Comparison of ENCODE assay signal across 20 cellular contexts in genomic region chr2:8616084-8616419, GRCh38.
"Had no signal": no experiment of that assay in that cellular context is flagged by ENCODE, and none has a peak within 500 bp of the region (broad histone marks: within the 10 kb centered on the region; RNA-seq: fewer than 3 reads in every experiment).

No MANE protein-coding gene starts in this region.

- ATAC-seq: PC-3, T-helper 17 cell had no signal

- DNase-seq: activated CD4-positive, alpha-beta memory T cell treated with anti-CD3 and anti-CD28 coated beads for 36 hours; activated CD4-positive, alpha-beta T cell treated with anti-CD3 and anti-CD28 coated beads, Interleukin-2, amount 10 ng/mL, durations not matched to agents 7 days and 5 days; activated CD4-positive, CD25-positive, alpha-beta regulatory T cell; activated CD8-positive, alpha-beta memory T cell treated with anti-CD3 and anti-CD28 coated beads for 24 hours; activated gamma-delta T cell; activated naive CD4-positive, alpha-beta T cell treated with anti-CD3 and anti-CD28 coated beads for 36 hours; brain microvascular endothelial cell; caudate nucleus; Kasumi-1; KBM-7; NCI-H1105 treated with DMSO at 0.1 percent for 48 hours; NCI-H1436 treated with DMSO at 0.1 percent for 48 hours; NCI-H187; NCI-H2081; NCI-H510A treated with DMSO at 0.1 percent for 48 hours; NCI-H69; PC-3; SIG-M5; T-helper 17 cell; T-helper 9 cell had no signal

- H3K27ac ChIP-seq: brain microvascular endothelial cell had no signal

- H3K36me3 ChIP-seq: brain microvascular endothelial cell had no signal

- H3K27me3 ChIP-seq: brain microvascular endothelial cell had no signal
